Comparison of ENCODE assay signal across 1 cellular context in genomic region chr16:78961464-78961863, GRCh38.
A peak's percentile ranks its signal among the peaks of the same experiment; 100 is the strongest.
TF ChIP-seq lines count a peak whose summit lies in the region.

No MANE protein-coding gene starts in this region.

TF ChIP-seq in GM12878, 131 proteins besides CTCF, POLR2A, EP300 and RAD21 (continued from another document and continues in another):
- TF ChIP-seq ZBTB40 (IDR thresholded peaks at IDR 0.05; ENCODE audit: borderline replicate concordance) (no peak), SRF (IDR thresholded peaks at IDR 0.05; ENCODE audit: low read depth in 2 of 2, low read length in 2 of 2) (no peak), IKZF2 (IDR thresholded peaks at IDR 0.05) (peak; percentile 77 to 80), NR2C2 (IDR thresholded peaks at IDR 0.05; ENCODE audit: borderline replicate concordance, control insufficient read depth, insufficient read length, low read depth) (no peak), REST (IDR thresholded peaks at IDR 0.05; ENCODE audit: low read depth, low read length) (no peak), ZSCAN29 (IDR thresholded peaks at IDR 0.05) (no peak), YBX1 (IDR thresholded peaks at IDR 0.05) (no peak), SREBF1 (IDR thresholded peaks at IDR 0.05; ENCODE audit: low read length) (no peak), ZBTB11 (CRISPR knock-in tag; IDR thresholded peaks at IDR 0.05) (no peak), BACH1 (IDR thresholded peaks at IDR 0.05; ENCODE audit: borderline replicate concordance) (0 out of 2 replicates have a peak, but pooled peaks have one; percentile 26), ZNF24 (IDR thresholded peaks at IDR 0.05) (no peak), CEBPZ (IDR thresholded peaks at IDR 0.05; ENCODE audit: low read depth, low read length) (no peak), NFXL1 (IDR thresholded peaks at IDR 0.05; ENCODE audit: borderline replicate concordance) (no peak), EZH2 (IDR thresholded peaks at IDR 0.05; ENCODE audit: borderline replicate concordance, control insufficient read depth, low read depth, low read length) (no peak), PBX3 (IDR thresholded peaks at IDR 0.05; ENCODE audit: insufficient replicate concordance, low read depth, low read length) (no peak), SUPT20H (IDR thresholded peaks at IDR 0.05; ENCODE audit: borderline replicate concordance, control insufficient read depth, low read depth, low read length) (no peak), KAT2A (conservative IDR thresholded peaks at IDR 0.05; ENCODE audit: control insufficient read depth, low read depth, low read length) (no peak), SIN3A (IDR thresholded peaks at IDR 0.05; ENCODE audit: low read depth, low read length) (no peak), MTA3 (IDR thresholded peaks at IDR 0.05; ENCODE audit: borderline replicate concordance, low read length) (no peak), POLR2AphosphoS2 (IDR thresholded peaks at IDR 0.05; ENCODE audit: low read depth, low read length) (no peak), SMARCA5 (IDR thresholded peaks at IDR 0.05) (no peak), RELA (IDR thresholded peaks at IDR 0.05; ENCODE audit: borderline replicate concordance, partially characterized antibody) (no peak), SMAD5 (IDR thresholded peaks at IDR 0.05; ENCODE audit: low read depth) (no peak), IKZF1 (conservative IDR thresholded peaks at IDR 0.05) (peak; percentile 71), BCL11A (IDR thresholded peaks at IDR 0.05; ENCODE audit: low read depth, low read length) (peak; percentile 86), ZNF217 (IDR thresholded peaks at IDR 0.05) (no peak), PAX5 (IDR thresholded peaks at IDR 0.05; ENCODE audit: borderline replicate concordance, low read depth, low read length) (peak; percentile 83; the same call in 1 of the 2 replicates), POU2F2 (IDR thresholded peaks at IDR 0.05; ENCODE audit: borderline replicate concordance, low read depth, low read length) (peak; percentile 27; the same call in 1 of the 3 replicates), ZZZ3 (IDR thresholded peaks at IDR 0.05; ENCODE audit: control insufficient read depth, insufficient read length, low read depth) (no peak), ZNF384 (IDR thresholded peaks at IDR 0.05; ENCODE audit: borderline replicate concordance, low read depth, low read length) (no peak), RFX5 (IDR thresholded peaks at IDR 0.05; ENCODE audit: low read depth, low read length) (no peak), CREB1 (IDR thresholded peaks at IDR 0.05; ENCODE audit: low read depth) (no peak), CBFB (IDR thresholded peaks at IDR 0.05; ENCODE audit: low read depth) (no peak), CEBPB (IDR thresholded peaks at IDR 0.05; ENCODE audit: borderline replicate concordance in 1 of 2, low read depth in 2 of 2, low read length in 2 of 2) (no peak), ZNF274 (IDR thresholded peaks at IDR 0.05; ENCODE audit: insufficient read depth, insufficient read length) (no peak), TCF3 (IDR thresholded peaks at IDR 0.05; ENCODE audit: borderline replicate concordance, insufficient read depth, low read depth, low read length) (no peak), SMAD1 (IDR thresholded peaks at IDR 0.05; ENCODE audit: low read depth, partially characterized antibody) (no peak)
- TF ChIP-seq, protein P1, sequence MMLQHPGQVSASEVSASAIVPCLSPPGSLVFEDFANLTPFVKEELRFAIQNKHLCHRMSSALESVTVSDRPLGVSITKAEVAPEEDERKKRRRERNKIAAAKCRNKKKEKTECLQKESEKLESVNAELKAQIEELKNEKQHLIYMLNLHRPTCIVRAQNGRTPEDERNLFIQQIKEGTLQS (IDR thresholded peaks at IDR 0.05; ENCODE audit: borderline replicate concordance, extremely low read depth, low read depth, low read length): no peak
- TF ChIP-seq, protein P2, sequence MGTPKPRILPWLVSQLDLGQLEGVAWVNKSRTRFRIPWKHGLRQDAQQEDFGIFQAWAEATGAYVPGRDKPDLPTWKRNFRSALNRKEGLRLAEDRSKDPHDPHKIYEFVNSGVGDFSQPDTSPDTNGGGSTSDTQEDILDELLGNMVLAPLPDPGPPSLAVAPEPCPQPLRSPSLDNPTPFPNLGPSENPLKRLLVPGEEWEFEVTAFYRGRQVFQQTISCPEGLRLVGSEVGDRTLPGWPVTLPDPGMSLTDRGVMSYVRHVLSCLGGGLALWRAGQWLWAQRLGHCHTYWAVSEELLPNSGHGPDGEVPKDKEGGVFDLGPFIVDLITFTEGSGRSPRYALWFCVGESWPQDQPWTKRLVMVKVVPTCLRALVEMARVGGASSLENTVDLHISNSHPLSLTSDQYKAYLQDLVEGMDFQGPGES (IDR thresholded peaks at IDR 0.05): no peak
- TF ChIP-seq, protein P3, sequence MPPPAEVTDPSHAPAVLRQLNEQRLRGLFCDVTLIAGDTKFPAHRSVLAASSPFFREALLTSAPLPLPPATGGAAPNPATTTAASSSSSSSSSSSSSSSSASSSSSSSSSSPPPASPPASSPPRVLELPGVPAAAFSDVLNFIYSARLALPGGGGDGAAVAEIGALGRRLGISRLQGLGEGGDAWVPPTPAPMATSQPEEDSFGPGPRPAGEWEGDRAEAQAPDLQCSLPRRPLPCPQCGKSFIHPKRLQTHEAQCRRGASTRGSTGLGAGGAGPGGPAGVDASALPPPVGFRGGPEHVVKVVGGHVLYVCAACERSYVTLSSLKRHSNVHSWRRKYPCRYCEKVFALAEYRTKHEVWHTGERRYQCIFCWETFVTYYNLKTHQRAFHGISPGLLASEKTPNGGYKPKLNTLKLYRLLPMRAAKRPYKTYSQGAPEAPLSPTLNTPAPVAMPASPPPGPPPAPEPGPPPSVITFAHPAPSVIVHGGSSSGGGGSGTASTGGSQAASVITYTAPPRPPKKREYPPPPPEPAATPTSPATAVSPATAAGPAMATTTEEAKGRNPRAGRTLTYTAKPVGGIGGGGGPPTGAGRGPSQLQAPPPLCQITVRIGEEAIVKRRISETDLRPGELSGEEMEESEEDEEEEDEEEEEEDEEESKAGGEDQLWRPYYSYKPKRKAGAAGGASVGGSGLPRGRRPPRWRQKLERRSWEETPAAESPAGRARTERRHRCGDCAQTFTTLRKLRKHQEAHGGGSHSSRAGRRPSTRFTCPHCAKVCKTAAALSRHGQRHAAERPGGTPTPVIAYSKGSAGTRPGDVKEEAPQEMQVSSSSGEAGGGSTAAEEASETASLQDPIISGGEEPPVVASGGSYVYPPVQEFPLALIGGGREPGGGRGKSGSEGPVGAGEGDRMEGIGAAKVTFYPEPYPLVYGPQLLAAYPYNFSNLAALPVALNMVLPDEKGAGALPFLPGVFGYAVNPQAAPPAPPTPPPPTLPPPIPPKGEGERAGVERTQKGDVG (CRISPR knock-in tag; IDR thresholded peaks at IDR 0.05): no peak
